8 cellular contexts compared by ENCODE assay signal in genomic region chr5:134527961-134528424, GRCh38. TPM values are rescaled to one million over a fixed set of nuclear protein-coding genes. Genes with fewer than 3 reads are reported as not detected.
DNase-seq lines count a peak whose midpoint lies in the region; ATAC-seq, FAIRE-seq and TF ChIP-seq lines count a peak whose summit lies in the region.

No MANE protein-coding gene starts in this region.

- H3K9ac ChIP-seq in OCI-LY3 (ENCODE audit: low read length) (peak overlapping the region; percentile 100), endothelial cell of umbilical vein (replicated peaks; ENCODE audit: extremely low read depth, insufficient read depth, low read length) (peak overlapping the region; percentile 56)

- H3K27me3 ChIP-seq in CD8-positive, alpha-beta T cell (ENCODE audit: insufficient read depth, low read length): no peaks in the 10 kb centered on the region
- H3K27me3 ChIP-seq in OCI-LY3 (ENCODE audit: low read depth, low read length) (no peaks in the 10 kb centered on the region), endothelial cell of umbilical vein (ENCODE audit: control insufficient read depth in 2 of 2, insufficient read depth in 2 of 2, low read length in 2 of 2) (no peaks in the 10 kb centered on the region), neutrophil (peaks cover 6% of the 10 kb centered on the region)

- H3K9me1 ChIP-seq in endothelial cell of umbilical vein (replicated peaks; ENCODE audit: control insufficient read depth, extremely low read depth, insufficient read depth, low read length): no peaks in the 10 kb centered on the region

- H3K27ac Mint-ChIP-seq in CD8-positive, alpha-beta T cell: peak overlapping the region; percentile 84

- no peaks in the 10 kb centered on the region for H3K9me3 Mint-ChIP-seq in CD8-positive, alpha-beta T cell

- dilution Hi-C loops in endothelial cell of umbilical vein (cut with MboI; ENCODE audit: extremely low pct_ligation_motif_present, low sequenced_read_pairs): no loop called here

- no peak for TF ChIP-seq CTCF in CD8-positive, alpha-beta T cell (IDR thresholded peaks at IDR 0.05)
- TF ChIP-seq CTCF in OCI-LY3 (IDR thresholded peaks at IDR 0.05; ENCODE audit: low read depth, low read length) (no peak), endothelial cell of umbilical vein (IDR thresholded peaks at IDR 0.05; ENCODE audit: extremely low read depth in 1 of 2, insufficient read depth in 1 of 2, low read depth in 1 of 2, low read length in 2 of 2) (no peak), neutrophil (IDR thresholded peaks at IDR 0.05) (no peak)

- TF ChIP-seq POLR2A in endothelial cell of umbilical vein (IDR thresholded peaks at IDR 0.05; ENCODE audit: low read depth, low read length): no peak

- DNase-seq in CD8-positive, alpha-beta T cell: no peak
- DNase-seq in endothelial cell of umbilical vein (ENCODE audit: low read depth, low spot score) (no peak), HEK293T (ENCODE audit: extremely low spot score) (no peak), left colon (no peak), NCI-H1105 (lab: John Stamatoyannopoulos, UW) (no peak)

- H3K79me2 ChIP-seq in OCI-LY3 (ENCODE audit: low read length): peaks cover 84% of the 10 kb centered on the region
- H3K79me2 ChIP-seq in endothelial cell of umbilical vein (ENCODE audit: control insufficient read depth, insufficient read depth, low read length): peaks cover 36% of the 10 kb centered on the region

- H3K27ac ChIP-seq in CD8-positive, alpha-beta T cell (ENCODE audit: low read depth, low read length): peak overlapping the region; percentile 98
- H3K27ac ChIP-seq in OCI-LY3 (ENCODE audit: low read length) (peak overlapping the region; percentile 94), endothelial cell of umbilical vein (ENCODE audit: insufficient read depth, low read depth, low read length) (peak overlapping the region; percentile 12), neutrophil (peak overlapping the region; percentile 86)

- CTCF ChIA-PET in CD8-positive, alpha-beta T cell (lab: Charles Lee): interaction anchor here (0.9 to 5.0 kb wide), 23 partner anchors 8 to 225 kb away, joined by 3 to 34 read pairs (median 5); partner anchors contain the start of genes CDKN2AIPNL and UBE2B
- CTCF ChIA-PET in endothelial cell of umbilical vein (lab: Charles Lee) (interaction anchor here (0.7 to 7.4 kb wide), 24 partner anchors 9 to 135 kb away, joined by 3 to 90 read pairs (median 8); partner anchors contain the start of gene CDKN2AIPNL), HEK293T (lab: Yijun Ruan, JAX) (interaction anchor here (1.0 to 1.3 kb wide), 4 partner anchors 8 to 17 kb away, joined by 3 to 4 read pairs (median 3); no protein-coding TSS in a partner anchor)

- peaks cover 63% of the 10 kb centered on the region for H3K4me1 ChIP-seq in CD8-positive, alpha-beta T cell (ENCODE audit: insufficient read depth, low read length)
- peaks cover 25% of the 10 kb centered on the region for H3K4me1 ChIP-seq in OCI-LY3 (ENCODE audit: low read length)
- H3K4me1 ChIP-seq in endothelial cell of umbilical vein (ENCODE audit: control insufficient read depth, extremely low read depth, insufficient read depth, low read length): peaks cover 20% of the 10 kb centered on the region
- H3K4me1 ChIP-seq in neutrophil (ENCODE audit: control insufficient read depth in 1 of 2, insufficient read depth in 1 of 2, low read depth in 1 of 2, low read length in 1 of 2): peaks cover 14% of the 10 kb centered on the region in 2 experiments

- H2AFZ ChIP-seq in OCI-LY3 (ENCODE audit: low read depth, low read length) (no peak overlapping the region), endothelial cell of umbilical vein (ENCODE audit: low read depth, low read length) (peak overlapping the region; percentile 76)

- peaks cover 24% of the 10 kb centered on the region for H3K36me3 Mint-ChIP-seq in CD8-positive, alpha-beta T cell

- peak overlapping the region; percentile 96 for H3K4me3 Mint-ChIP-seq in CD8-positive, alpha-beta T cell

- POLR2A ChIA-PET in CD8-positive, alpha-beta T cell (lab: Charles Lee): interaction anchor here (0.6 to 6.1 kb wide), 8 partner anchors 9 to 156 kb away, joined by 3 to 64 read pairs (median 8); partner anchors contain the start of genes CDKN2AIPNL and UBE2B
- POLR2A ChIA-PET in endothelial cell of umbilical vein (lab: Charles Lee) (no interaction called here), HEK293T (lab: Yijun Ruan, JAX) (interaction anchor here (1.4 to 3.9 kb wide), 3 partner anchors 62 to 156 kb away, joined by 3 to 18 read pairs (median 12); partner anchors contain the start of gene UBE2B)

- no peaks in the 10 kb centered on the region for H3K9me3 ChIP-seq in CD8-positive, alpha-beta T cell (ENCODE audit: low read length)
- H3K9me3 ChIP-seq in OCI-LY3 (ENCODE audit: insufficient read depth, low read length) (no peaks in the 10 kb centered on the region), endothelial cell of umbilical vein (replicated peaks; ENCODE audit: control insufficient read depth, insufficient read depth, low read length) (no peaks in the 10 kb centered on the region), neutrophil (no peaks in the 10 kb centered on the region)

- intact Hi-C loops in CD8-positive, alpha-beta T cell (cut with DNase I, micrococcal nuclease): loop anchor here (1.0 to 10.0 kb wide), 15 partner anchors 17 to 1476 kb away; partner anchors contain the start of genes SAR1B (in 2 of the 2), VDAC1 (in 2 of the 2), CAMLG (in 1 of the 2) and HSPA4 (in 1 of the 2)
- intact Hi-C loops in endothelial cell of umbilical vein (cut with micrococcal nuclease) (loop anchor here (1.0 kb wide), 9 partner anchors 24 to 156 kb away; partner anchors contain the start of genes CDKN2AIPNL and SEC24A), left colon (cut with DNase I, micrococcal nuclease) (loop anchor here in 1 of 2 donors (5.0 to 10.0 kb wide), 3 partner anchors 54 to 113 kb away; partner anchors contain the start of gene CDKN2AIPNL)

- H3K4me3 ChIP-seq in CD8-positive, alpha-beta T cell (ENCODE audit: low read depth, low read length): peak overlapping the region; percentile 87
- H3K4me3 ChIP-seq in OCI-LY3 (ENCODE audit: low read length) (peak overlapping the region; percentile 97), endothelial cell of umbilical vein (replicated peaks in 1 of 3; ENCODE audit: insufficient read depth in 1 of 3, low read depth in 1 of 3, low read length in 3 of 3) (peak overlapping the region in 2 of 3 experiments; percentile 46 to 76), neutrophil (ENCODE audit: low read depth in 1 of 2, low read length in 1 of 2) (peak overlapping the region; percentile 83 to 98)

- no TSS peak for BruUV-seq in endothelial cell of umbilical vein (replicated peaks; lab: Mats Ljungman, UMichigan)

- no peaks in the 10 kb centered on the region for H3K27me3 Mint-ChIP-seq in CD8-positive, alpha-beta T cell (ENCODE audit: low read depth)

- peaks cover 63% of the 10 kb centered on the region for H3K4me1 Mint-ChIP-seq in CD8-positive, alpha-beta T cell (ENCODE audit: low read depth)

- H3K36me3 ChIP-seq in CD8-positive, alpha-beta T cell (ENCODE audit: insufficient read depth, low read length): no peaks in the 10 kb centered on the region
- peaks cover 3% of the 10 kb centered on the region for H3K36me3 ChIP-seq in OCI-LY3 (replicated peaks; ENCODE audit: low read depth, low read length)
- H3K36me3 ChIP-seq in endothelial cell of umbilical vein (ENCODE audit: control insufficient read depth in 2 of 2, extremely low read depth in 1 of 2, insufficient read depth in 2 of 2, low read length in 2 of 2): no peaks in the 10 kb centered on the region
- no peaks in the 10 kb centered on the region for H3K36me3 ChIP-seq in neutrophil

- H3K4me2 ChIP-seq in OCI-LY3 (ENCODE audit: low read length) (peak overlapping the region; percentile 73), endothelial cell of umbilical vein (ENCODE audit: insufficient read depth, low read length) (peak overlapping the region; percentile 59)

- H4K20me1 ChIP-seq in OCI-LY3 (ENCODE audit: insufficient read depth, low read length): peaks cover 44% of the 10 kb centered on the region
- H4K20me1 ChIP-seq in endothelial cell of umbilical vein (replicated peaks; ENCODE audit: control insufficient read depth, extremely low read depth, insufficient read depth, low read length): no peaks in the 10 kb centered on the region

- no peak for ATAC-seq in CD8-positive, alpha-beta T cell
- ATAC-seq in left colon (no peak), GM18519 (IDR thresholded peaks at IDR 0.05; ENCODE audit: low FRiP score, unreplicated experiment) (no peak)

- no peak for FAIRE-seq in endothelial cell of umbilical vein (lab: Jason Lieb, UNC)

TF ChIP-seq in endothelial cell of umbilical vein, 7 proteins besides CTCF, POLR2A, EP300 and RAD21 (continues in another document):
- TF ChIP-seq GATA2 (IDR thresholded peaks at IDR 0.05; ENCODE audit: insufficient read depth, insufficient read length, low read depth, low read length) (no peak), EZH2 (IDR thresholded peaks at IDR 0.05; ENCODE audit: borderline replicate concordance, low read depth, low read length, severe bottlenecking) (no peak), MYC (IDR thresholded peaks at IDR 0.05; ENCODE audit: low read depth, low read length) (no peak), FOS (IDR thresholded peaks at IDR 0.05; ENCODE audit: borderline replicate concordance, insufficient read depth, low read length) (no peak), JUN (IDR thresholded peaks at IDR 0.05; ENCODE audit: borderline replicate concordance, insufficient read depth, insufficient read length, low read depth) (no peak)

TF ChIP-seq in HEK293T, 16 proteins besides CTCF, POLR2A, EP300 and RAD21:
- TF ChIP-seq FOXK2 (IDR thresholded peaks at IDR 0.05) (no peak), CTBP1 (IDR thresholded peaks at IDR 0.05; ENCODE audit: borderline replicate concordance) (no peak), TARDBP (IDR thresholded peaks at IDR 0.05) (no peak), ZNF384 (IDR thresholded peaks at IDR 0.05) (no peak), SP1 (IDR thresholded peaks at IDR 0.05) (no peak)

RNA-seq across cellular contexts. Expression of gene JADE2, which starts 2.5 kb away (rescaled TPM):
- total RNA-seq in CD8-positive, alpha-beta T cell: 100 to 1,000 TPM; 126 to 133 TPM
- 19.2 and 31.1 TPM in 2 replicates for total RNA-seq in endothelial cell of umbilical vein
- 11.6 and 12.0 TPM in 2 replicates for polyA plus RNA-seq in endothelial cell of umbilical vein
- polyA plus RNA-seq in endothelial cell of umbilical vein (2011; cell fraction: cytosol; rRNA removed): 8.5 and 10.9 TPM in 2 replicates
- 14.2 and 14.8 TPM in 2 replicates for polyA plus RNA-seq in endothelial cell of umbilical vein (2011; cell fraction: nucleus; rRNA removed)
- polyA plus RNA-seq in endothelial cell of umbilical vein (2012): 10.5 and 12.9 TPM in 2 replicates
- polyA minus RNA-seq in endothelial cell of umbilical vein: 20.0 and 23.9 TPM in 2 replicates
- polyA minus RNA-seq in endothelial cell of umbilical vein (2011; cell fraction: cytosol; rRNA and poly(A)+ RNA removed): 43.5 TPM
- 8.1 and 14.9 TPM in 2 replicates for polyA minus RNA-seq in endothelial cell of umbilical vein (2011; cell fraction: nucleus; rRNA and poly(A)+ RNA removed)
- 10 to 100 TPM; 27.1 to 38.9 TPM for total RNA-seq in left colon

Comparison
In these comparisons a context has a peak if more than half of its experiments do, and no peak if none do; other contexts are left out.
1. H3K27ac ChIP-seq: peak in every context shown above with its lines; median percentile 98 in CD8-positive, alpha-beta T cell; 94 in OCI-LY3; 86 in neutrophil; 12 in endothelial cell of umbilical vein.